Comparison of ENCODE assay signal across 15 cellular contexts in the genomic region with DNA sequence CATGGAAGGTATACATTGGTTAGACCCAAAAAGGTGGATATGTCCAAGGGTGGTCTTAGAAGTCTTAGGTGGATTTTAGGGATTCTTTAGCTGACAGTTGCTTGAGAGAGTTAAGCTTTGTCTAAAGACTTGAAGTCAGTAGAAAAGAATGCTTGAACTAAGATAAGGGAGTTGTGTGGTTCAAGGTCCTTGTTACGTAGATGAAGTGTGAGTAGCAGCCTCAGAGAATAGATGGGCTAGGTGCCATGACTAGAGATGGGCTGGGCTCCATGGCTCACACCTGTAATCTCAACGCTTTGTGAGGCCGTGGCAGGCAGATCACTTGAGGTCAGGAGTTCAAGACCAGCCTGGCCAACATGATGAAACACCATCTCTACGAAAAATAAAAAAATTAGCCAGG. TPM values are rescaled to one million over a fixed set of nuclear protein-coding genes. Genes with fewer than 3 reads are reported as not detected.
DNase-seq lines count a peak whose midpoint lies in the region; ATAC-seq and TF ChIP-seq lines count a peak whose summit lies in the region.
"Had no signal": no experiment of that assay in that cellular context is flagged by ENCODE, and none has a peak within 500 bp of the region (broad histone marks: within the 10 kb centered on the region; RNA-seq: fewer than 3 reads in every experiment).

No MANE protein-coding gene starts in this region.

- H3K4me3 Mint-ChIP-seq in activated CD4-positive, alpha-beta T cell treated with anti-CD3 and anti-CD28 coated beads for 36 hours, result peak overlapping the region; percentile 86

- no peak overlapping the region for H3K4ac ChIP-seq in neuronal stem cell (ENCODE audit: low read length)

- H3K14ac ChIP-seq in neuronal stem cell (ENCODE audit: low read length), result no peak overlapping the region

- H3K27ac ChIP-seq in SU-DHL-6 (ENCODE audit: low read depth, low read length) (peak overlapping the region; percentile 81; the same call in 1 of the 2 replicates), colonic mucosa (no peak overlapping the region), neuronal stem cell (replicated peaks; ENCODE audit: low read length) (no peak overlapping the region), ovary (no peak overlapping the region)

- H3K79me1 ChIP-seq in neuronal stem cell (ENCODE audit: low read depth, low read length), result peaks cover 3% of the 10 kb centered on the region

- peak overlapping the region; percentile 42 for H3K27ac Mint-ChIP-seq in activated CD4-positive, alpha-beta T cell treated with anti-CD3 and anti-CD28 coated beads for 36 hours

- H4K20me1 ChIP-seq in SU-DHL-6 (ENCODE audit: low read depth, low read length), result no peaks in the 10 kb centered on the region

- no peak for TF ChIP-seq POLR2A in ovary (IDR thresholded peaks at IDR 0.05)

- peaks cover 22% of the 10 kb centered on the region for H3K4me1 Mint-ChIP-seq in activated CD4-positive, alpha-beta T cell treated with anti-CD3 and anti-CD28 coated beads for 36 hours

- H2BK15ac ChIP-seq in neuronal stem cell (ENCODE audit: low read length), result no peak overlapping the region

- no peaks in the 10 kb centered on the region for H3K27me3 Mint-ChIP-seq in activated CD4-positive, alpha-beta T cell treated with anti-CD3 and anti-CD28 coated beads for 36 hours

- peaks cover 65% of the 10 kb centered on the region for H3K79me2 ChIP-seq in SU-DHL-6 (ENCODE audit: insufficient read depth, low read length)

- no peak for DNase-seq in activated CD4-positive, alpha-beta T cell treated with anti-CD3 and anti-CD28 coated beads for 36 hours
- DNase-seq in activated CD4-positive, alpha-beta T cell treated with anti-CD3 and anti-CD28 coated beads for 1 hour, result no peak
- DNase-seq in colonic mucosa (peak; percentile 60), neuronal stem cell (ENCODE audit: low spot score) (no peak), ovary (no peak), hypothalamus (lab: John Stamatoyannopoulos, UW) (no peak)
- DNase-seq: activated CD4-positive, alpha-beta T cell treated with anti-CD3 and anti-CD28 coated beads for 48 hours; aorta; effector CD8-positive, alpha-beta T cell; NCI-H2107; NK-92 treated with Interleukin-12 subunit alpha and Interleukin-12 subunit beta, amount 100 ng/mL, for 24 hours; occipital lobe; upper lobe of right lung had no signal

- H3K9me2 ChIP-seq in SU-DHL-6 (replicated peaks; ENCODE audit: insufficient read depth, low read length), result no peaks in the 10 kb centered on the region

- POLR2A ChIA-PET in activated CD4-positive, alpha-beta T cell treated with anti-CD3 and anti-CD28 coated beads for 36 hours (lab: Charles Lee), result no interaction called here

- no peak for TF ChIP-seq EP300 in ovary (IDR thresholded peaks at IDR 0.05)

- H3K27me3 ChIP-seq in SU-DHL-6 (ENCODE audit: low read length) (no peaks in the 10 kb centered on the region), colonic mucosa (no peaks in the 10 kb centered on the region), neuronal stem cell (ENCODE audit: control insufficient read depth in 3 of 3, insufficient read depth in 3 of 3, low read depth in 1 of 3, low read length in 3 of 3) (no peaks in the 10 kb centered on the region), ovary (no peaks in the 10 kb centered on the region)
- H3K27me3 ChIP-seq: upper lobe of right lung had no signal

- H2BK12ac ChIP-seq in neuronal stem cell (ENCODE audit: low read length), result peak overlapping the region; percentile 22

- H3K18ac ChIP-seq in neuronal stem cell (ENCODE audit: low read length), result no peak overlapping the region

- no peak overlapping the region for H2BK120ac ChIP-seq in neuronal stem cell (ENCODE audit: low read depth, low read length)

- H3K4me1 ChIP-seq in colonic mucosa, result no peaks in the 10 kb centered on the region
- peaks cover 0 to 4% of the 10 kb centered on the region in 2 donors for H3K4me1 ChIP-seq in neuronal stem cell (ENCODE audit: control insufficient read depth in 2 of 2, insufficient read depth in 1 of 2, low read depth in 1 of 2, low read length in 2 of 2)
- H3K4me1 ChIP-seq in ovary (ENCODE audit: insufficient read depth), result peaks cover 3% of the 10 kb centered on the region
- H3K4me1 ChIP-seq: upper lobe of right lung had no signal

- no peak overlapping the region for H4K91ac ChIP-seq in neuronal stem cell (ENCODE audit: low read depth, low read length, poor library complexity)

- H2AK5ac ChIP-seq in neuronal stem cell (ENCODE audit: low read depth, low read length), result no peak overlapping the region

- peak overlapping the region; percentile 43 for H4K8ac ChIP-seq in neuronal stem cell (ENCODE audit: low read depth, low read length)

- no peak overlapping the region for H2BK5ac ChIP-seq in neuronal stem cell (ENCODE audit: low read length)

- WGBS in neuronal stem cell (ENCODE audit: extremely low coverage in 2 of 2, insufficient read length in 2 of 2, insufficient replicate concordance in 1 of 2), 2 donors, result no CpG with 5 or more reads among the region's 4 CpGs
- 65 to 68% (median 67%) methylated on average over 4 of the region's 4 CpGs for WGBS in ovary, 3 donors

- peaks cover 8% of the 10 kb centered on the region for H3K36me3 Mint-ChIP-seq in activated CD4-positive, alpha-beta T cell treated with anti-CD3 and anti-CD28 coated beads for 36 hours (ENCODE audit: low read depth)

- H3K23ac ChIP-seq in neuronal stem cell (ENCODE audit: low read depth, low read length, poor library complexity), result no peak overlapping the region

- ATAC-seq in activated CD4-positive, alpha-beta T cell treated with anti-CD3 and anti-CD28 coated beads for 36 hours, result no peak
- ATAC-seq in GM21619 (IDR thresholded peaks at IDR 0.05; ENCODE audit: unreplicated experiment), result no peak
- ATAC-seq: upper lobe of right lung had no signal

- H3K9ac ChIP-seq in SU-DHL-6 (ENCODE audit: low read length), result peak overlapping the region; percentile 98
- H3K9ac ChIP-seq in colonic mucosa (ENCODE audit: low read depth in 2 of 2, low read length in 2 of 2), result no peak overlapping the region
- H3K9ac ChIP-seq in neuronal stem cell (ENCODE audit: low read depth, low read length, poor library complexity), result no peak overlapping the region

- TF ChIP-seq CTCF in SU-DHL-6 (IDR thresholded peaks at IDR 0.05; ENCODE audit: insufficient read depth, low read length, poor library complexity, severe bottlenecking) (no peak), colonic mucosa (IDR thresholded peaks at IDR 0.05) (no peak), ovary (IDR thresholded peaks at IDR 0.05) (no peak)

- peak overlapping the region; percentile 90 for H3K4me2 ChIP-seq in SU-DHL-6 (ENCODE audit: low read depth, low read length, poor library complexity, severe bottlenecking)
- H3K4me2 ChIP-seq in neuronal stem cell (ENCODE audit: insufficient read depth, low read length, poor library complexity, severe bottlenecking), result no peak overlapping the region

- H3K36me3 ChIP-seq in SU-DHL-6 (ENCODE audit: low read length) (peaks cover 7% of the 10 kb centered on the region; the same call in 1 of the 2 replicates), colonic mucosa (no peaks in the 10 kb centered on the region), neuronal stem cell (replicated peaks in 1 of 2; ENCODE audit: control insufficient read depth in 2 of 2, insufficient read depth in 2 of 2, low read length in 2 of 2) (no peaks in the 10 kb centered on the region), ovary (no peaks in the 10 kb centered on the region)
- H3K36me3 ChIP-seq: upper lobe of right lung had no signal

- H3K4me3 ChIP-seq in SU-DHL-6 (ENCODE audit: insufficient read depth, low read length, poor library complexity, severe bottlenecking), result peak overlapping the region; percentile 100
- no peak overlapping the region for H3K4me3 ChIP-seq in colonic mucosa
- H3K4me3 ChIP-seq in neuronal stem cell (ENCODE audit: low read length in 2 of 2), result peak overlapping the region in 1 of 2 donors; percentile 6
- H3K4me3 ChIP-seq in ovary, result no peak overlapping the region

- H2AFZ ChIP-seq in SU-DHL-6 (ENCODE audit: low read depth, low read length, severe bottlenecking) (no peak overlapping the region), neuronal stem cell (ENCODE audit: low read length) (no peak overlapping the region)

- H3K9me3 ChIP-seq in SU-DHL-6 (ENCODE audit: insufficient read depth, low read length) (no peaks in the 10 kb centered on the region), colonic mucosa (no peaks in the 10 kb centered on the region), neuronal stem cell (replicated peaks in 1 of 2; ENCODE audit: control insufficient read depth in 2 of 2, insufficient read depth in 1 of 2, low read depth in 1 of 2, low read length in 2 of 2) (no peaks in the 10 kb centered on the region), ovary (no peaks in the 10 kb centered on the region)
- H3K9me3 ChIP-seq: upper lobe of right lung had no signal

- H3K9me3 Mint-ChIP-seq in activated CD4-positive, alpha-beta T cell treated with anti-CD3 and anti-CD28 coated beads for 36 hours (ENCODE audit: low read depth), result no peaks in the 10 kb centered on the region

- CTCF ChIA-PET in activated CD4-positive, alpha-beta T cell treated with anti-CD3 and anti-CD28 coated beads for 36 hours (lab: Charles Lee), result interaction anchor here (1.8 kb wide), 1 partner anchor 30 kb away, joined by 5 read pairs; no protein-coding TSS in a partner anchor

- intact Hi-C loops in activated CD4-positive, alpha-beta T cell treated with anti-CD3 and anti-CD28 coated beads for 36 hours (cut with DNase I, micrococcal nuclease), result loop anchor here (5.0 to 10.0 kb wide), 2 partner anchors 35 to 627 kb away; partner anchors contain the start of gene CDS2 (in 1 of the 2)
- intact Hi-C loops in colonic mucosa (cut with DNase I), result no loop called here
- intact Hi-C loops in ovary (cut with DNase I), result no loop called here

- H3F3A ChIP-seq in SU-DHL-6 (ENCODE audit: insufficient read depth), result peaks cover 25% of the 10 kb centered on the region; the same call in 1 of the 2 replicates

RNA-seq across cellular contexts. Expression of gene SHLD1, which starts 1.7 kb away (rescaled TPM):
- total RNA-seq in activated CD4-positive, alpha-beta T cell treated with anti-CD3 and anti-CD28 coated beads for 36 hours, result 10 to 100 TPM; 10.4 to 10.5 TPM
- total RNA-seq in colonic mucosa (1 to 10 TPM; 4.0 to 9.1 TPM), ovary (1 to 10 TPM; 3.8 to 9.1 (median 6.5) TPM)
- 5.8 TPM for polyA plus RNA-seq in neuronal stem cell (2013, experiment 1 of 2)
- 5.4 TPM for polyA plus RNA-seq in neuronal stem cell (2013, experiment 2 of 2)
- 10 to 100 TPM in 1 of 2 donors, 1 to 10 TPM in 1; 7.2 to 12.4 TPM for polyA plus RNA-seq in ovary

Comparison
In these comparisons a context has a peak if more than half of its experiments do, and no peak if none do; other contexts are left out.
1. intact Hi-C loops: an anchor here in activated CD4-positive, alpha-beta T cell treated with anti-CD3 and anti-CD28 coated beads for 36 hours (5.0 to 10.0 kb wide); none called in colonic mucosa and ovary.